Comparison of ENCODE assay signal across 22 cellular contexts in the genomic region with DNA sequence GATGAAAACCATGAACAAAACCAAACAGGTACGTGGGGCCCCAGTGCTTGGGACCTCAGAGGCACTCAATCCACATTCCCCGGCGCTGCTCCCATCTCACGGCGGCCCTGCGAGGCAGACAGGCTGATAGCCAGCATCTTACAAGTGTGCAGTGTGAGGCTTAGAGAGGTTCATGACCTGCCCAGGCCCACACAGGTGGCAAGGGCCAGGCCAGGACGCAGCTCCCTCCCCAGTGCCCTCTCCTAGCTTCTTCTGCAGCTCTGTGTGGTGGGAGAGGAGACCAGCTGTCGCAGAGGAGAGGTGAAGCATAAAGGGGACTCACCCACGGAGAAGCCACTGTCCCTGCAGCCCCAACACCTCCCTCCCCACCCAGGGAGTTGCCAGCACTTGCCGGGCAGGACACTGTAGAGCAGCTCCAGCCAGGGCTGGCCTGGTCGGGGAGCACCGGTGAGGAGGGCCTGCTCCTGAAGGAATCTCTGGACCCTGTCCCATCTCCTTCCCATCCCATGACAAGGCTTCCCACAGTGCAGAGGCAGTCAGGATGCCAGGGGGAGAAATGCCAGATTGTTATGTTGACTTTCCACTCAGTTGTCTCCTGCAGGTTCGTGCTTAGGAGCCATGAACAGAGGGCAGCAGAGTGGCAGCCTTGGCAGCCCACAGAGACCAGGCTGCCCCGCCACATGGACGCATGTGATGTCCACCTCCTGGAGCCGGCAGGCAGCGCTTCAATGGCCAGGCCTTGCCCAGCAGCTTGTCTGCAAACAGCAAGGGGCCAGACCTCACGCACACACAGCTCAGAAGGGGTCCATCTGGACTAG.
DNase-seq lines count a peak whose midpoint lies in the region; ATAC-seq, FAIRE-seq and TF ChIP-seq lines count a peak whose summit lies in the region.
"Had no signal": no experiment of that assay in that cellular context is flagged by ENCODE, and none has a peak within 500 bp of the region (broad histone marks: within the 10 kb centered on the region; RNA-seq: fewer than 3 reads in every experiment).

No MANE protein-coding gene starts in this region.

- H3K9me3 Mint-ChIP-seq in stimulated activated naive CD8-positive, alpha-beta T cell treated with anti-CD3 and anti-CD28 coated beads, Interleukin-15, amount 100 ng/mL, for 72 hours, result no peaks in the 10 kb centered on the region
- H3K9me3 Mint-ChIP-seq: CD8-positive, alpha-beta T cell had no signal

- no peak overlapping the region for H3K4me3 ChIP-seq in left ventricle myocardium inferior
- H3K4me3 ChIP-seq: BLaER1, K562, PC-9 had no signal

- no peaks in the 10 kb centered on the region for H3K27me3 Mint-ChIP-seq in stimulated activated naive CD8-positive, alpha-beta T cell treated with anti-CD3 and anti-CD28 coated beads, Interleukin-15, amount 100 ng/mL, for 72 hours

- no peaks in the 10 kb centered on the region for H3K36me3 ChIP-seq in left ventricle myocardium inferior
- H3K36me3 ChIP-seq: BLaER1 had no signal

- no peaks in the 10 kb centered on the region for H3K9me3 ChIP-seq in left ventricle myocardium inferior (replicated peaks)
- H3K9me3 ChIP-seq: BLaER1 had no signal

- no peak overlapping the region for H3K27ac ChIP-seq in left ventricle myocardium inferior (replicated peaks)
- H3K27ac ChIP-seq: 22Rv1, BLaER1, PC-9 had no signal

- H3K27me3 ChIP-seq in left ventricle myocardium inferior (ENCODE audit: low read depth), result peaks cover 59% of the 10 kb centered on the region
- H3K27me3 ChIP-seq: BLaER1 had no signal

- ATAC-seq in stimulated activated naive CD8-positive, alpha-beta T cell treated with anti-CD3 and anti-CD28 coated beads, Interleukin-15, amount 100 ng/mL, for 72 hours, result peak; percentile 34
- ATAC-seq in GM21825 (IDR thresholded peaks at IDR 0.05; ENCODE audit: unreplicated experiment), result no peak
- ATAC-seq: CD8-positive, alpha-beta T cell; K562 had no signal

- no peak for TF ChIP-seq CTCF in left ventricle myocardium inferior (IDR thresholded peaks at IDR 0.05; ENCODE audit: borderline replicate concordance)

- no peaks in the 10 kb centered on the region for H3K4me1 ChIP-seq in left ventricle myocardium inferior
- H3K4me1 ChIP-seq: BLaER1 had no signal

- H3K4me1 Mint-ChIP-seq in stimulated activated naive CD8-positive, alpha-beta T cell treated with anti-CD3 and anti-CD28 coated beads, Interleukin-15, amount 100 ng/mL, for 72 hours, result no peaks in the 10 kb centered on the region

- no peak for FAIRE-seq in GM12892 (lab: Jason Lieb, UNC)
- FAIRE-seq: K562 had no signal

- TF ChIP-seq POLR2A in GM12892 (IDR thresholded peaks at IDR 0.05; ENCODE audit: low read depth, low read length), result no peak

- peak; percentile 74 for DNase-seq in cardiac septum (ENCODE audit: low spot score)
- DNase-seq in left ventricle myocardium inferior, result no peak
- peak; percentile 59 for DNase-seq in cerebellar cortex (ENCODE audit: low spot score)
- DNase-seq in mesenteric fat pad (ENCODE audit: low spot score), result peak; percentile 88
- DNase-seq in stimulated activated naive CD8-positive, alpha-beta T cell treated with anti-CD3 and anti-CD28 coated beads, Interleukin-15, amount 100 ng/mL, for 72 hours, result no peak
- no peak for DNase-seq in NCI-H510A (lab: John Stamatoyannopoulos, UW)
- DNase-seq in GM12892 (ENCODE audit: insufficient read length), result no peak
- DNase-seq: ACHN; CD8-positive, alpha-beta T cell; GF-D8; H7; MM.1S; NCI-H1048; NCI-H1417 treated with DMSO at 0.1 percent for 48 hours; NCI-H187; NCI-H2107; NCI-H446 treated with DMSO at 0.1 percent for 48 hours; PC-9 had no signal

- intact Hi-C loops in cardiac septum (cut with DNase I) (no loop called here), left ventricle myocardium inferior (cut with micrococcal nuclease) (no loop called here)

- no peak overlapping the region for H3K4me3 Mint-ChIP-seq in stimulated activated naive CD8-positive, alpha-beta T cell treated with anti-CD3 and anti-CD28 coated beads, Interleukin-15, amount 100 ng/mL, for 72 hours
- H3K4me3 Mint-ChIP-seq: CD8-positive, alpha-beta T cell had no signal

- H3K27ac Mint-ChIP-seq in stimulated activated naive CD8-positive, alpha-beta T cell treated with anti-CD3 and anti-CD28 coated beads, Interleukin-15, amount 100 ng/mL, for 72 hours, result no peak overlapping the region
- H3K27ac Mint-ChIP-seq: CD8-positive, alpha-beta T cell had no signal

Comparison
In these comparisons a context has a peak if more than half of its experiments do, and no peak if none do; other contexts are left out.
1. DNase-seq: peak in cardiac septum (single experiment), cerebellar cortex (single experiment) and mesenteric fat pad (single experiment); none in left ventricle myocardium inferior (single experiment), stimulated activated naive CD8-positive, alpha-beta T cell treated with anti-CD3 and anti-CD28 coated beads, Interleukin-15, amount 100 ng/mL, for 72 hours (0 of 2), NCI-H510A (single experiment) and GM12892 (single experiment).